Comparison of ENCODE assay signal across 36 cellular contexts in genomic region chr21:25338415-25338814, GRCh38.
"Had no signal": no experiment of that assay in that cellular context is flagged by ENCODE, and none has a peak within 500 bp of the region (broad histone marks: within the 10 kb centered on the region; RNA-seq: fewer than 3 reads in every experiment).

No MANE protein-coding gene starts in this region.

- ATAC-seq: activated CD4-positive, alpha-beta T cell treated with anti-CD3 and anti-CD28 coated beads for 36 hours; activated CD4-positive, CD25-positive, alpha-beta regulatory T cell treated with anti-CD3 and anti-CD28 coated beads, Interleukin-2, amount 50 U/mL, for 24 hours; activated CD8-positive, alpha-beta memory T cell treated with anti-CD3 and anti-CD28 coated beads, Interleukin-2, amount 10 ng/mL, durations not matched to agents 7 days and 5 days; activated CD8-positive, alpha-beta T cell treated with anti-CD3 and anti-CD28 coated beads, Interleukin-2, amount 10 ng/mL, durations not matched to agents 7 days and 5 days; activated naive CD8-positive, alpha-beta T cell treated with anti-CD3 and anti-CD28 coated beads, Interleukin-2, amount 50 U/mL, for 24 hours had no signal

- H3K27me3 Mint-ChIP-seq: activated naive CD4-positive, alpha-beta T cell treated with anti-CD3 and anti-CD28 coated beads, Interleukin-2, amount 10 ng/mL, durations not matched to agents 7 days and 5 days; brain; central memory CD8-positive, alpha-beta T cell had no signal

- H3K4me1 Mint-ChIP-seq: activated CD4-positive, alpha-beta memory T cell treated with anti-CD3 and anti-CD28 coated beads, Interleukin-2, amount 10 ng/mL, durations not matched to agents 7 days and 5 days; activated CD4-positive, alpha-beta T cell treated with anti-CD3 and anti-CD28 coated beads for 36 hours; activated CD4-positive, alpha-beta T cell treated with anti-CD3 and anti-CD28 coated beads, Interleukin-2, amount 10 ng/mL, durations not matched to agents 7 days and 5 days; activated CD8-positive, alpha-beta memory T cell treated with anti-CD3 and anti-CD28 coated beads, Interleukin-2, amount 10 ng/mL, durations not matched to agents 7 days and 5 days; activated naive CD4-positive, alpha-beta T cell treated with anti-CD3 and anti-CD28 coated beads, Interleukin-2, amount 10 ng/mL, durations not matched to agents 7 days and 5 days; activated naive CD4-positive, alpha-beta T cell treated with anti-CD3 and anti-CD28 coated beads, Interleukin-2, amount 50 U/mL, for 24 hours; activated naive CD8-positive, alpha-beta T cell treated with anti-CD3 and anti-CD28 coated beads, Interleukin-2, amount 10 ng/mL, durations not matched to agents 7 days and 5 days; activated naive CD8-positive, alpha-beta T cell treated with anti-CD3 and anti-CD28 coated beads, Interleukin-2, amount 50 U/mL, for 24 hours; brain; central memory CD8-positive, alpha-beta T cell had no signal

- H3K27me3 ChIP-seq: ascending aorta, cardiac muscle cell had no signal

- DNase-seq: activated CD4-positive, alpha-beta memory T cell treated with anti-CD3 and anti-CD28 coated beads, Interleukin-2, amount 10 ng/mL, durations not matched to agents 7 days and 5 days; activated CD4-positive, alpha-beta T cell treated with anti-CD3 and anti-CD28 coated beads for 1 hour; activated CD4-positive, alpha-beta T cell treated with anti-CD3 and anti-CD28 coated beads for 36 hours; activated CD4-positive, alpha-beta T cell treated with anti-CD3 and anti-CD28 coated beads for 48 hours; activated CD4-positive, alpha-beta T cell treated with anti-CD3 and anti-CD28 coated beads, Interleukin-2, amount 10 ng/mL, durations not matched to agents 7 days and 5 days; activated CD4-positive, alpha-beta T cell treated with anti-CD3 and anti-CD28 coated beads, Interleukin-2, amount 50 U/mL, for 48 hours; activated CD4-positive, CD25-positive, alpha-beta regulatory T cell; activated CD8-positive, alpha-beta memory T cell treated with anti-CD3 and anti-CD28 coated beads for 24 hours; activated CD8-positive, alpha-beta memory T cell treated with anti-CD3 and anti-CD28 coated beads, Interleukin-2, amount 10 ng/mL, durations not matched to agents 7 days and 5 days; activated CD8-positive, alpha-beta memory T cell treated with anti-CD3 and anti-CD28 coated beads, Interleukin-2, amount 50 U/mL, for 48 hours; activated CD8-positive, alpha-beta T cell treated with anti-CD3 and anti-CD28 coated beads, Interleukin-2, amount 10 ng/mL, durations not matched to agents 7 days and 5 days; activated effector memory CD4-positive, alpha-beta T cell treated with Interleukin-2 at 50 U/mL for 16 hours; activated gamma-delta T cell; activated naive CD4-positive, alpha-beta T cell treated with anti-CD3 and anti-CD28 coated beads, Interleukin-2, amount 10 ng/mL, durations not matched to agents 7 days and 5 days; activated naive CD4-positive, alpha-beta T cell treated with Interleukin-2 at 50 U/mL for 16 hours; activated naive CD8-positive, alpha-beta T cell treated with anti-CD3 and anti-CD28 coated beads, Interleukin-2, amount 10 ng/mL, durations not matched to agents 7 days and 5 days; activated naive CD8-positive, alpha-beta T cell treated with anti-CD3 and anti-CD28 coated beads, Interleukin-2, amount 50 U/mL, for 24 hours; activated T-cell treated with anti-CD3 and anti-CD28 coated beads, Interleukin-2, amount 50 U/mL, for 24 hours; activated T-cell treated with anti-CD3 and anti-CD28 coated beads, Interleukin-2, amount 50 U/mL, for 48 hours; amygdala; anterior cingulate cortex; caudate nucleus; cerebellar nuclear complex; T-helper 2 cell; T-helper 9 cell had no signal

- H3K4me3 ChIP-seq: ascending aorta, cardiac muscle cell had no signal

- H3K36me3 ChIP-seq: ascending aorta, cardiac muscle cell had no signal

- H3K36me3 Mint-ChIP-seq: activated CD8-positive, alpha-beta memory T cell treated with anti-CD3 and anti-CD28 coated beads, Interleukin-2, amount 10 ng/mL, durations not matched to agents 7 days and 5 days; activated naive CD4-positive, alpha-beta T cell treated with anti-CD3 and anti-CD28 coated beads, Interleukin-2, amount 10 ng/mL, durations not matched to agents 7 days and 5 days; activated naive CD4-positive, alpha-beta T cell treated with anti-CD3 and anti-CD28 coated beads, Interleukin-2, amount 50 U/mL, for 24 hours; activated naive CD8-positive, alpha-beta T cell; activated naive CD8-positive, alpha-beta T cell treated with anti-CD3 and anti-CD28 coated beads, Interleukin-2, amount 10 ng/mL, durations not matched to agents 7 days and 5 days; brain had no signal

- H3K27ac ChIP-seq: ascending aorta, cardiac muscle cell, VCaP had no signal

- H3K27ac Mint-ChIP-seq: activated CD4-positive, alpha-beta memory T cell treated with anti-CD3 and anti-CD28 coated beads, Interleukin-2, amount 10 ng/mL, durations not matched to agents 7 days and 5 days; activated CD4-positive, alpha-beta T cell treated with anti-CD3 and anti-CD28 coated beads for 36 hours; activated CD4-positive, alpha-beta T cell treated with anti-CD3 and anti-CD28 coated beads, Interleukin-2, amount 10 ng/mL, durations not matched to agents 7 days and 5 days; activated CD8-positive, alpha-beta memory T cell treated with anti-CD3 and anti-CD28 coated beads, Interleukin-2, amount 10 ng/mL, durations not matched to agents 7 days and 5 days; activated CD8-positive, alpha-beta T cell treated with anti-CD3 and anti-CD28 coated beads, Interleukin-2, amount 10 ng/mL, durations not matched to agents 7 days and 5 days; activated naive CD4-positive, alpha-beta T cell treated with anti-CD3 and anti-CD28 coated beads, Interleukin-2, amount 10 ng/mL, durations not matched to agents 7 days and 5 days; activated naive CD4-positive, alpha-beta T cell treated with anti-CD3 and anti-CD28 coated beads, Interleukin-2, amount 50 U/mL, for 24 hours; activated naive CD8-positive, alpha-beta T cell; activated naive CD8-positive, alpha-beta T cell treated with anti-CD3 and anti-CD28 coated beads, Interleukin-2, amount 10 ng/mL, durations not matched to agents 7 days and 5 days; activated naive CD8-positive, alpha-beta T cell treated with anti-CD3 and anti-CD28 coated beads, Interleukin-2, amount 50 U/mL, for 24 hours; activated T-cell treated with anti-CD3 and anti-CD28 coated beads, Interleukin-2, amount 50 U/mL, for 24 hours; activated T-helper 2 cell treated with anti-CD3 and anti-CD28 coated beads, Interferon-gamma antibody, Interleukin-2, Interleukin-4, amounts not matched to agents 10 μg/mL and 5 μg/mL and 100 μg/mL, durations not matched to agents 14 hours and 24 hours and 36 hours; brain; T-helper 1 cell treated with Interleukin-12 subunit alpha and Interleukin-12 subunit beta and Interleukin-4 antibody, amounts not matched to agents 30 μg/mL and 1 μg/mL, for 36 hours; T-helper 2 cell treated with Interferon-gamma antibody and Interleukin-4, amounts not matched to agents 5 μg/mL and 100 μg/mL, for 36 hours had no signal

- H3K4me3 Mint-ChIP-seq: activated CD4-positive, alpha-beta memory T cell treated with anti-CD3 and anti-CD28 coated beads, Interleukin-2, amount 10 ng/mL, durations not matched to agents 7 days and 5 days; activated CD4-positive, alpha-beta T cell treated with anti-CD3 and anti-CD28 coated beads for 36 hours; activated CD4-positive, alpha-beta T cell treated with anti-CD3 and anti-CD28 coated beads, Interleukin-2, amount 10 ng/mL, durations not matched to agents 7 days and 5 days; activated CD8-positive, alpha-beta memory T cell treated with anti-CD3 and anti-CD28 coated beads, Interleukin-2, amount 10 ng/mL, durations not matched to agents 7 days and 5 days; activated CD8-positive, alpha-beta T cell treated with anti-CD3 and anti-CD28 coated beads, Interleukin-2, amount 10 ng/mL, durations not matched to agents 7 days and 5 days; activated naive CD4-positive, alpha-beta T cell treated with anti-CD3 and anti-CD28 coated beads, Interleukin-2, amount 10 ng/mL, durations not matched to agents 7 days and 5 days; activated naive CD4-positive, alpha-beta T cell treated with anti-CD3 and anti-CD28 coated beads, Interleukin-2, amount 50 U/mL, for 24 hours; activated naive CD8-positive, alpha-beta T cell; activated naive CD8-positive, alpha-beta T cell treated with anti-CD3 and anti-CD28 coated beads, Interleukin-2, amount 10 ng/mL, durations not matched to agents 7 days and 5 days; activated naive CD8-positive, alpha-beta T cell treated with anti-CD3 and anti-CD28 coated beads, Interleukin-2, amount 50 U/mL, for 24 hours; activated T-cell treated with anti-CD3 and anti-CD28 coated beads, Interleukin-2, amount 50 U/mL, for 24 hours; brain; central memory CD8-positive, alpha-beta T cell; T-helper 1 cell treated with Interleukin-12 subunit alpha and Interleukin-12 subunit beta and Interleukin-4 antibody, amounts not matched to agents 30 μg/mL and 1 μg/mL, for 36 hours; T-helper 2 cell treated with Interferon-gamma antibody and Interleukin-4, amounts not matched to agents 5 μg/mL and 100 μg/mL, for 36 hours had no signal

- H3K4me1 ChIP-seq: ascending aorta had no signal

- H3K9me3 ChIP-seq: ascending aorta had no signal

- H3K9me3 Mint-ChIP-seq: activated CD4-positive, alpha-beta memory T cell treated with anti-CD3 and anti-CD28 coated beads, Interleukin-2, amount 10 ng/mL, durations not matched to agents 7 days and 5 days; activated CD4-positive, alpha-beta T cell treated with anti-CD3 and anti-CD28 coated beads, Interleukin-2, amount 10 ng/mL, durations not matched to agents 7 days and 5 days; activated naive CD4-positive, alpha-beta T cell treated with anti-CD3 and anti-CD28 coated beads, Interleukin-2, amount 10 ng/mL, durations not matched to agents 7 days and 5 days; activated naive CD4-positive, alpha-beta T cell treated with anti-CD3 and anti-CD28 coated beads, Interleukin-2, amount 50 U/mL, for 24 hours; activated naive CD8-positive, alpha-beta T cell treated with anti-CD3 and anti-CD28 coated beads, Interleukin-2, amount 10 ng/mL, durations not matched to agents 7 days and 5 days; activated T-cell treated with anti-CD3 and anti-CD28 coated beads, Interleukin-2, amount 50 U/mL, for 24 hours; activated T-helper 2 cell treated with anti-CD3 and anti-CD28 coated beads, Interferon-gamma antibody, Interleukin-2, Interleukin-4, amounts not matched to agents 10 μg/mL and 5 μg/mL and 100 μg/mL, durations not matched to agents 14 hours and 24 hours and 36 hours; brain; central memory CD8-positive, alpha-beta T cell; T-helper 1 cell treated with Interleukin-12 subunit alpha and Interleukin-12 subunit beta and Interleukin-4 antibody, amounts not matched to agents 30 μg/mL and 1 μg/mL, for 36 hours; T-helper 2 cell treated with Interferon-gamma antibody and Interleukin-4, amounts not matched to agents 5 μg/mL and 100 μg/mL, for 36 hours had no signal
